ENCODE assay signal across 2 cellular contexts in the genomic region with DNA sequence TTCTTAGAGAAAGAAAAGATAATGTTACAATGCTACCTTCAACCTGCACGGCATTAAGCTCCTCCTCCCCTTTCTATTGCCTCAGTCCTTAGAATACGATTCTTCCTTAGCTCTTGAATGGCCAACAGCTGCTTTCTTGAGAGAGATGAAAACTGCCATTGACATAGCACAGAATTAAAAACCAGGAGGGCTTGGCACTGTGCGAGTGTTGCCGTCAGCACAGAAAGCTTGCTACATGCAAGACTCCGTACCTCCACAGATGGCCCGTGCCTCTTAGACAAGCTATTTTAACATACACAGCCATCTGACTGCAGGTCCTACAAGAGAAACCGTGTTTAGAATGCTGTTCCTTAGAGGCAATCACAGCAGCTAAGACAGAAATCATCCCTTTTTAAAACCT.
TF ChIP-seq lines count a peak whose summit lies in the region.

No MANE protein-coding gene starts in this region.

TF ChIP-seq in GM23338, 12 proteins besides CTCF, POLR2A, EP300 and RAD21 (continues in another document):
- TF ChIP-seq CREB1 (CRISPR knock-in tag; IDR thresholded peaks at IDR 0.05; ENCODE audit: low read depth): no peak
- TF ChIP-seq JUNB (IDR thresholded peaks at IDR 0.05; ENCODE audit: unreplicated experiment): no peak
- TF ChIP-seq EZH2phosphoT487 (IDR thresholded peaks at IDR 0.05; ENCODE audit: unreplicated experiment): no peak
- no peak for TF ChIP-seq NANOG (IDR thresholded peaks at IDR 0.05; ENCODE audit: borderline replicate concordance)
- no peak for TF ChIP-seq REST (IDR thresholded peaks at IDR 0.05; ENCODE audit: unreplicated experiment)
- no peak for TF ChIP-seq EZH2 (IDR thresholded peaks at IDR 0.05; ENCODE audit: low read depth, unreplicated experiment)
- no peak for TF ChIP-seq POLR2AphosphoS5 (IDR thresholded peaks at IDR 0.05; ENCODE audit: low read depth)
- no peak for TF ChIP-seq ETS1 (IDR thresholded peaks at IDR 0.05)
- TF ChIP-seq STAT1 (IDR thresholded peaks at IDR 0.05; ENCODE audit: unreplicated experiment): no peak
- TF ChIP-seq ZNF331 (CRISPR knock-in tag; IDR thresholded peaks at IDR 0.05; ENCODE audit: low read depth): no peak
- no peak for TF ChIP-seq ZNF114 (CRISPR knock-in tag; IDR thresholded peaks at IDR 0.05)

TF ChIP-seq in K562, 482 proteins besides CTCF, POLR2A, EP300 and RAD21:
- TF ChIP-seq THAP12 (CRISPR knock-in tag; IDR thresholded peaks at IDR 0.05): no peak
- TF ChIP-seq, protein P1, sequence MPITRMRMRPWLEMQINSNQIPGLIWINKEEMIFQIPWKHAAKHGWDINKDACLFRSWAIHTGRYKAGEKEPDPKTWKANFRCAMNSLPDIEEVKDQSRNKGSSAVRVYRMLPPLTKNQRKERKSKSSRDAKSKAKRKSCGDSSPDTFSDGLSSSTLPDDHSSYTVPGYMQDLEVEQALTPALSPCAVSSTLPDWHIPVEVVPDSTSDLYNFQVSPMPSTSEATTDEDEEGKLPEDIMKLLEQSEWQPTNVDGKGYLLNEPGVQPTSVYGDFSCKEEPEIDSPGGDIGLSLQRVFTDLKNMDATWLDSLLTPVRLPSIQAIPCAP (CRISPR knock-in tag; IDR thresholded peaks at IDR 0.05; ENCODE audit: borderline replicate concordance): no peak
- no peak for TF ChIP-seq CHD4 (IDR thresholded peaks at IDR 0.05; ENCODE audit: insufficient read depth, insufficient replicate concordance, low read depth, low read length, poor library complexity, severe bottlenecking)
- no peak for TF ChIP-seq JUN (IDR thresholded peaks at IDR 0.05; ENCODE audit: borderline replicate concordance, low read depth, low read length)
- no peak for TF ChIP-seq JUN (CRISPR knock-in tag; IDR thresholded peaks at IDR 0.05; ENCODE audit: borderline replicate concordance)
- TF ChIP-seq EZH2 (IDR thresholded peaks at IDR 0.05; ENCODE audit: borderline replicate concordance, low read depth, low read length): 0 out of 2 replicates have a peak, but pooled peaks have one; percentile 86
- TF ChIP-seq NFYB (IDR thresholded peaks at IDR 0.05; ENCODE audit: extremely low read depth, insufficient read length): no peak
- no peak for TF ChIP-seq KAT8 (IDR thresholded peaks at IDR 0.05; ENCODE audit: low read depth)
